In genomic region chr1:153670859-153671622, GRCh38 we compare ENCODE assay signal across 1 cellular context.
A peak's percentile ranks its signal among the peaks of the same experiment; 100 is the strongest.
TF ChIP-seq lines count a peak whose summit lies in the region.

TSS of gene ILF2 (minus strand) at chr1:153670993. CDS start at chr1:153670922, 71 bp downstream.

TF ChIP-seq in HepG2, 621 proteins besides CTCF, POLR2A, EP300 and RAD21 (continued from another document):
- TF ChIP-seq HIC2 (CRISPR knock-in tag; IDR thresholded peaks at IDR 0.05; ENCODE audit: low read depth), result no peak; the same call in 1 of the 2 replicates
- peak; percentile 88 for TF ChIP-seq SAP130 (CRISPR knock-in tag; IDR thresholded peaks at IDR 0.05; ENCODE audit: low read depth)
- no peak for TF ChIP-seq ZNF616 (CRISPR knock-in tag; IDR thresholded peaks at IDR 0.05; ENCODE audit: low read depth)
- TF ChIP-seq ZNF687 (CRISPR knock-in tag; IDR thresholded peaks at IDR 0.05), result peak; percentile 72
- TF ChIP-seq HDAC2 (CRISPR knock-in tag; IDR thresholded peaks at IDR 0.05), result 0 out of 2 replicates have a peak, but pooled peaks have one; percentile 29
- no peak for TF ChIP-seq SRSF1 (optimal IDR thresholded peaks at IDR 0.05; ENCODE audit: low read depth, low read length)
- TF ChIP-seq ZNF543 (CRISPR knock-in tag; IDR thresholded peaks at IDR 0.05), result no peak
- 0 out of 2 replicates have a peak, but pooled peaks have one; percentile 44 for TF ChIP-seq ZBTB26 (CRISPR knock-in tag; IDR thresholded peaks at IDR 0.05; ENCODE audit: borderline replicate concordance)
- TF ChIP-seq AGO2 (optimal IDR thresholded peaks at IDR 0.05; ENCODE audit: low read depth, low read length), result no peak
- TF ChIP-seq SIX1 (CRISPR knock-in tag; IDR thresholded peaks at IDR 0.05; ENCODE audit: borderline replicate concordance), result no peak
- no peak for TF ChIP-seq ZFP41 (CRISPR knock-in tag; IDR thresholded peaks at IDR 0.05; ENCODE audit: borderline replicate concordance)
- TF ChIP-seq PAF1 (CRISPR knock-in tag; IDR thresholded peaks at IDR 0.05), result no peak
- TF ChIP-seq EEA1 (CRISPR knock-in tag; IDR thresholded peaks at IDR 0.05; ENCODE audit: borderline replicate concordance), result no peak
- no peak; the same call in none of the 2 replicates for TF ChIP-seq ATF7-NPFF (CRISPR knock-in tag; IDR thresholded peaks at IDR 0.05; ENCODE audit: low read depth)
- TF ChIP-seq RORA (CRISPR knock-in tag; IDR thresholded peaks at IDR 0.05), result no peak
- TF ChIP-seq NRL (CRISPR knock-in tag; IDR thresholded peaks at IDR 0.05; ENCODE audit: borderline replicate concordance), result no peak
- no peak for TF ChIP-seq CENPT (CRISPR knock-in tag; IDR thresholded peaks at IDR 0.05; ENCODE audit: low read depth)
- no peak for TF ChIP-seq MTA1 (CRISPR knock-in tag; IDR thresholded peaks at IDR 0.05; ENCODE audit: borderline replicate concordance)
- TF ChIP-seq NFATC3 (CRISPR knock-in tag; IDR thresholded peaks at IDR 0.05), result 0 out of 2 replicates have a peak, but pooled peaks have one; percentile 52
- peak; percentile 21; the same call in 1 of the 2 replicates for TF ChIP-seq RBFOX2 (IDR thresholded peaks at IDR 0.05; ENCODE audit: low read depth, low read length)
- TF ChIP-seq AHR (CRISPR knock-in tag; IDR thresholded peaks at IDR 0.05), result no peak
- TF ChIP-seq BHLHE40 (IDR thresholded peaks at IDR 0.05; ENCODE audit: low read length), result no peak
- no peak for TF ChIP-seq ZNF510 (CRISPR knock-in tag; IDR thresholded peaks at IDR 0.05; ENCODE audit: low read depth)
- TF ChIP-seq ZNF7 (CRISPR knock-in tag; IDR thresholded peaks at IDR 0.05), result no peak
- no peak for TF ChIP-seq ZNF235 (CRISPR knock-in tag; IDR thresholded peaks at IDR 0.05; ENCODE audit: borderline replicate concordance)
- TF ChIP-seq ZNF329 (CRISPR knock-in tag; IDR thresholded peaks at IDR 0.05; ENCODE audit: low read depth), result no peak
- TF ChIP-seq IRF9 (CRISPR knock-in tag; IDR thresholded peaks at IDR 0.05; ENCODE audit: borderline replicate concordance), result no peak
- TF ChIP-seq TCF7L2 (IDR thresholded peaks at IDR 0.05; ENCODE audit: low read depth, low read length), result no peak
- peak; percentile 31 for TF ChIP-seq TEAD3 (CRISPR knock-in tag; optimal IDR thresholded peaks at IDR 0.05; ENCODE audit: borderline replicate concordance)
- TF ChIP-seq HINFP (CRISPR knock-in tag; IDR thresholded peaks at IDR 0.05; ENCODE audit: low read depth), result peak; percentile 68; the same call in 1 of the 2 replicates
- TF ChIP-seq CENPBD1 (CRISPR knock-in tag; IDR thresholded peaks at IDR 0.05; ENCODE audit: borderline replicate concordance, low read depth), result no peak
- TF ChIP-seq ATF1 (CRISPR knock-in tag; IDR thresholded peaks at IDR 0.05), result peak; percentile 86
- no peak for TF ChIP-seq ZNF10 (CRISPR knock-in tag; IDR thresholded peaks at IDR 0.05; ENCODE audit: borderline replicate concordance, low read depth)
- no peak for TF ChIP-seq ZNF513 (CRISPR knock-in tag; conservative IDR thresholded peaks at IDR 0.05)
- no peak for TF ChIP-seq CC2D1A (CRISPR knock-in tag; IDR thresholded peaks at IDR 0.05)
- no peak for TF ChIP-seq RFX1 (IDR thresholded peaks at IDR 0.05)
- TF ChIP-seq SNAPC2 (CRISPR knock-in tag; IDR thresholded peaks at IDR 0.05), result peak; percentile 59; the same call in 1 of the 2 replicates
- TF ChIP-seq TARDBP (CRISPR knock-in tag; IDR thresholded peaks at IDR 0.05), result peak; percentile 64
- no peak for TF ChIP-seq HDAC6 (IDR thresholded peaks at IDR 0.05; ENCODE audit: low read depth, low read length)
- no peak for TF ChIP-seq ZNF18 (CRISPR knock-in tag; IDR thresholded peaks at IDR 0.05; ENCODE audit: insufficient replicate concordance)
- TF ChIP-seq BRD4 (CRISPR knock-in tag; IDR thresholded peaks at IDR 0.05), result no peak
- no peak for TF ChIP-seq FOXK2 (IDR thresholded peaks at IDR 0.05)
- TF ChIP-seq ZSCAN29 (CRISPR knock-in tag; conservative IDR thresholded peaks at IDR 0.05), result no peak
- 0 out of 2 replicates have a peak, but pooled peaks have one; percentile 38 for TF ChIP-seq ZNF75D (CRISPR knock-in tag; IDR thresholded peaks at IDR 0.05; ENCODE audit: borderline replicate concordance)
- TF ChIP-seq TAF15 (IDR thresholded peaks at IDR 0.05; ENCODE audit: low read depth, low read length, poor library complexity, severe bottlenecking), result no peak
- 0 out of 2 replicates have a peak, but pooled peaks have one; percentile 30 for TF ChIP-seq SMARCC2 (IDR thresholded peaks at IDR 0.05)
- peak; percentile 60; the same call in 1 of the 2 replicates for TF ChIP-seq IKZF5 (CRISPR knock-in tag; IDR thresholded peaks at IDR 0.05)
